9 cellular contexts compared by ENCODE assay signal in the genomic region with DNA sequence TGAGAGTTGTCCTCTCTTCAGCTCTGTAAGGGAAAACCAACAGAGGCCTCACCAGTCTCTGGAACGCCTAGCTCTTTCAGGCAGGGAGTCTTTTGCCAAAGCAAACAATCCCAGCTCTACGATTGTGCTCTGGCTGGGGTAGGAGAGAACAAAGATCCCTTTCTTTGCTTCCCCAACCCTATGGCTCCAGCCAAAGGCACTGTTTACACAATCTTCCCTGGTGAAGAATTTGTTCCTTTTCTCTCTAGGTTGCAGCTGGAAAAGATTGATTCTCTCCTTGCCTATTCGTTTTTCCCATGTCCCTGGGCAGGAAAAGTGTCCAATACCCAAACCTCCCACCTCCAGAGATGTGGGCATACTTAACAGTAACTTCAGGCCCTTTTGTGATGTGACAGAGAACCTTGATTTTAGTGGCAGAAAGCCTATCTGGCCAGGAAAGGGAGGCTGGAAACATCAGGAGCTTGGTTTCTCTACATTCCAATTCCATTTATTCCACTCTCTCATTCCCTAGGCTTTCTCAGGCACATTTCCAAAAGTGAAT. TPM values are rescaled to one million over a fixed set of nuclear protein-coding genes. Genes with fewer than 3 reads are reported as not detected.
DNase-seq lines count a peak whose midpoint lies in the region; ATAC-seq and TF ChIP-seq lines count a peak whose summit lies in the region.
"Had no signal": no experiment of that assay in that cellular context is flagged by ENCODE, and none has a peak within 500 bp of the region (broad histone marks: within the 10 kb centered on the region; RNA-seq: fewer than 3 reads in every experiment).

No MANE protein-coding gene starts in this region.

- no peaks in the 10 kb centered on the region for H3K9me3 ChIP-seq in WERI-Rb-1 (ENCODE audit: severe bottlenecking)

- DNase-seq in HT1080 (ENCODE audit: low read depth), result peak; percentile 95
- peak; percentile 58 for DNase-seq in left cardiac atrium
- DNase-seq in WERI-Rb-1, result no peak
- no peak for DNase-seq in activated CD8-positive, alpha-beta T cell treated with anti-CD3 and anti-CD28 coated beads, Interleukin-2, amount 10 ng/mL, durations not matched to agents 7 days and 5 days
- DNase-seq in SIG-M5 (lab: John Stamatoyannopoulos, UW), result no peak

- intact Hi-C loops in left cardiac atrium (cut with DNase I), result no loop called here

- no peak overlapping the region for H3K9ac ChIP-seq in rectal smooth muscle tissue (ENCODE audit: low read length)

- H3K9me3 Mint-ChIP-seq in activated CD8-positive, alpha-beta T cell treated with anti-CD3 and anti-CD28 coated beads, Interleukin-2, amount 10 ng/mL, durations not matched to agents 7 days and 5 days (ENCODE audit: insufficient read depth), result no peaks in the 10 kb centered on the region
- H3K9me3 Mint-ChIP-seq: IgD-negative memory B cell had no signal

- H3K4me3 ChIP-seq in WI38 (ENCODE audit: low read depth, low read length) (peak overlapping the region; percentile 27; the same call in 1 of the 2 replicates), rectal smooth muscle tissue (ENCODE audit: low read length) (peak overlapping the region; percentile 34), WERI-Rb-1 (ENCODE audit: low read depth, low read length) (no peak overlapping the region)

- H3K27me3 Mint-ChIP-seq in activated CD8-positive, alpha-beta T cell treated with anti-CD3 and anti-CD28 coated beads, Interleukin-2, amount 10 ng/mL, durations not matched to agents 7 days and 5 days (ENCODE audit: low read depth), result no peaks in the 10 kb centered on the region
- H3K27me3 Mint-ChIP-seq: IgD-negative memory B cell had no signal

- ATAC-seq in left cardiac atrium, result peak; percentile 88 to 94
- no peak for ATAC-seq in activated CD8-positive, alpha-beta T cell treated with anti-CD3 and anti-CD28 coated beads, Interleukin-2, amount 10 ng/mL, durations not matched to agents 7 days and 5 days
- no peak for ATAC-seq in GM18498 (IDR thresholded peaks at IDR 0.05; ENCODE audit: unreplicated experiment)

- TF ChIP-seq CTCF in WI38 (IDR thresholded peaks at IDR 0.05; ENCODE audit: low read depth, low read length) (no peak), WERI-Rb-1 (IDR thresholded peaks at IDR 0.05; ENCODE audit: low read depth, low read length) (no peak)

- CTCF ChIA-PET in activated CD8-positive, alpha-beta T cell treated with anti-CD3 and anti-CD28 coated beads, Interleukin-2, amount 10 ng/mL, durations not matched to agents 7 days and 5 days (lab: Charles Lee), result interaction anchor here (0.8 to 1.3 kb wide), 4 partner anchors 17 to 98 kb away, joined by 3 to 4 read pairs (median 4); partner anchors contain the start of gene ATP5MC2

- no peaks in the 10 kb centered on the region for H3K4me1 Mint-ChIP-seq in activated CD8-positive, alpha-beta T cell treated with anti-CD3 and anti-CD28 coated beads, Interleukin-2, amount 10 ng/mL, durations not matched to agents 7 days and 5 days (ENCODE audit: low read depth)
- H3K4me1 Mint-ChIP-seq: IgD-negative memory B cell had no signal

- peaks cover 22% of the 10 kb centered on the region for H3K4me1 ChIP-seq in rectal smooth muscle tissue (ENCODE audit: control insufficient read depth, insufficient read depth, low read length)

- H3K36me3 ChIP-seq in rectal smooth muscle tissue (ENCODE audit: control insufficient read depth, insufficient read depth, low read length), result peaks cover 2% of the 10 kb centered on the region
- peaks cover 17% of the 10 kb centered on the region for H3K36me3 ChIP-seq in WERI-Rb-1

- POLR2A ChIA-PET in activated CD8-positive, alpha-beta T cell treated with anti-CD3 and anti-CD28 coated beads, Interleukin-2, amount 10 ng/mL, durations not matched to agents 7 days and 5 days (lab: Charles Lee), result interaction anchor here (0.7 to 1.5 kb wide), 3 partner anchors 11 to 175 kb away, joined by 3 to 7 read pairs (median 3); partner anchors contain the start of gene ATP5MC2

- H3K36me3 Mint-ChIP-seq in activated CD8-positive, alpha-beta T cell treated with anti-CD3 and anti-CD28 coated beads, Interleukin-2, amount 10 ng/mL, durations not matched to agents 7 days and 5 days (ENCODE audit: low read depth), result peaks cover 11% of the 10 kb centered on the region

- no peak overlapping the region for H3K27ac Mint-ChIP-seq in activated CD8-positive, alpha-beta T cell treated with anti-CD3 and anti-CD28 coated beads, Interleukin-2, amount 10 ng/mL, durations not matched to agents 7 days and 5 days

- H3K27me3 ChIP-seq in rectal smooth muscle tissue (ENCODE audit: control insufficient read depth, insufficient read depth, low read length) (no peaks in the 10 kb centered on the region), WERI-Rb-1 (ENCODE audit: insufficient read depth, low read depth, severe bottlenecking) (no peaks in the 10 kb centered on the region)

- H3K27ac ChIP-seq in rectal smooth muscle tissue (ENCODE audit: low read depth, low read length) (peak overlapping the region; percentile 93), WERI-Rb-1 (no peak overlapping the region)

- H3K4me3 Mint-ChIP-seq in activated CD8-positive, alpha-beta T cell treated with anti-CD3 and anti-CD28 coated beads, Interleukin-2, amount 10 ng/mL, durations not matched to agents 7 days and 5 days, result no peak overlapping the region
- H3K4me3 Mint-ChIP-seq: IgD-negative memory B cell had no signal

RNA-seq across cellular contexts. Expression of gene ATP5MC2, which starts 16.8 kb away (rescaled TPM):
- 390 and 472 TPM in 2 replicates for total RNA-seq in HT1080 (2014; rRNA removed; shearing (Covaris generic))
- 403 and 492 TPM in 2 replicates for polyA plus RNA-seq in HT1080 (2015; cell fraction: cytosol; rRNA removed)
- polyA plus RNA-seq in HT1080 (2015; cell fraction: nucleus; rRNA removed), result 166 and 189 TPM in 2 replicates
- 100 to 1,000 TPM; 416 TPM for total RNA-seq in left cardiac atrium
- 100 to 1,000 TPM; 241 to 247 TPM for total RNA-seq in activated CD8-positive, alpha-beta T cell treated with anti-CD3 and anti-CD28 coated beads, Interleukin-2, amount 10 ng/mL, durations not matched to agents 7 days and 5 days

RNA-seq across cellular contexts. Expression of gene ATF7, which starts 32.9 kb away (rescaled TPM):
- total RNA-seq in HT1080 (2014; rRNA removed; shearing (Covaris generic)), result 3.7 and 8.5 TPM in 2 replicates
- 14.8 and 19.0 TPM in 2 replicates for polyA plus RNA-seq in HT1080 (2015; cell fraction: cytosol; rRNA removed)
- polyA plus RNA-seq in HT1080 (2015; cell fraction: nucleus; rRNA removed), result 19.0 and 23.5 TPM in 2 replicates
- 10 to 100 TPM; 30.1 to 34.7 TPM for total RNA-seq in left cardiac atrium
- total RNA-seq in activated CD8-positive, alpha-beta T cell treated with anti-CD3 and anti-CD28 coated beads, Interleukin-2, amount 10 ng/mL, durations not matched to agents 7 days and 5 days, result 10 to 100 TPM; 27.7 to 28.7 TPM

Comparison
In these comparisons a context has a peak if more than half of its experiments do, and no peak if none do; other contexts are left out.
1. DNase-seq: peak in HT1080 (single experiment) and left cardiac atrium (single experiment); none in WERI-Rb-1 (single experiment), activated CD8-positive, alpha-beta T cell treated with anti-CD3 and anti-CD28 coated beads, Interleukin-2, amount 10 ng/mL, durations not matched to agents 7 days and 5 days (single experiment) and SIG-M5 (single experiment).
2. ATAC-seq: peak in left cardiac atrium (2 of 2); none in activated CD8-positive, alpha-beta T cell treated with anti-CD3 and anti-CD28 coated beads, Interleukin-2, amount 10 ng/mL, durations not matched to agents 7 days and 5 days (single experiment) and GM18498 (single experiment).